Comparison of ENCODE assay signal across 12 cellular contexts in the genomic region with DNA sequence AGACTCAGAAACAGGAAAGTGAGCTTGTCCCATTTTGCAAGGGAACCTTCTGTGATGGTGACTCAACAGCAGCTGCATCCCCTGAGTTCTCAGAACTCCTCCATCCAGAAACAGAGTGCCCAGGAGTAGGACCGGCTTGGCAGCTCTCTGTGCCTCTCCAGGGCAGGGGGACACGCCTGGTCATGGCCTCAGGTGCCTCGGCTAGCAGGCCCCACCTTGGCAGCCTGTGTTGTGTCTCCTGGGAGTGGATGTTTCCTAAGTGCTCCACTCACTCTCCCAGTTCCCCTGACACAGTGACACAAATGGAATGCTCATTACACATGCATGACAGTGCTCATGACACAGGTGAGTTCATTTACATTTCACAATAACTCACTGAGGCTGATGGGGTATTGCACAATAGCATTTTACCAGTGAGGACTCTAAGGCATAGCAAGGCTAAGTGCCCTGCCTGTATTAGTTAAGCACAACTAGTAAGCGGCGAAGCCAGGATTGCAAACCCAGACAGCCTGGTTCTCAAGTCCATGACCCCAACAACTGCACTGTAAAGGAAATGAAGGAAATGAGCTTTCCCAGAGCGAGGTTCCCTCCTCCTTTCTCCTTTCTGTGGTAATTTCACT. TPM values are rescaled to one million over a fixed set of nuclear protein-coding genes. Genes with fewer than 3 reads are reported as not detected.
DNase-seq lines count a peak whose midpoint lies in the region; ATAC-seq and TF ChIP-seq lines count a peak whose summit lies in the region.
"Had no signal": no experiment of that assay in that cellular context is flagged by ENCODE, and none has a peak within 500 bp of the region (broad histone marks: within the 10 kb centered on the region; RNA-seq: fewer than 3 reads in every experiment).

No MANE protein-coding gene starts in this region.

- peaks cover 0 to 5% (median 0%) of the 10 kb centered on the region in 4 donors for H3K4me1 Mint-ChIP-seq in naive thymus-derived CD8-positive, alpha-beta T cell
- H3K4me1 Mint-ChIP-seq: immature natural killer cell had no signal

- no peak for DNase-seq in IMR-90
- DNase-seq in PC-9 = peak; percentile 73 to 99
- peak; percentile 13 for DNase-seq in glomerular visceral epithelial cell (ENCODE audit: extremely low spot score)
- no peak for DNase-seq in naive thymus-derived CD8-positive, alpha-beta T cell
- no peak for DNase-seq in A172 (ENCODE audit: low spot score)
- DNase-seq in GM13977 (ENCODE audit: low spot score) = no peak
- DNase-seq: immature natural killer cell, NCI-H2081 had no signal

- no peak overlapping the region for H4K91ac ChIP-seq in IMR-90 (ENCODE audit: insufficient read depth, low read depth, low read length)

- H2BK120ac ChIP-seq in IMR-90 (ENCODE audit: low read depth, low read length) = no peak overlapping the region

- no peak overlapping the region for H3K4ac ChIP-seq in IMR-90 (ENCODE audit: low read depth, low read length)

- H3K9ac ChIP-seq in IMR-90 (ENCODE audit: low read depth, low read length) = no peak overlapping the region

- peaks cover 0 to 12% (median 3%) of the 10 kb centered on the region in 9 donors for H3K9me3 Mint-ChIP-seq in naive thymus-derived CD8-positive, alpha-beta T cell

- H3K18ac ChIP-seq in IMR-90 (ENCODE audit: low read depth, low read length) = no peak overlapping the region

- H3K4me3 ChIP-seq in IMR-90 (ENCODE audit: insufficient read depth, low read depth, low read length) (no peak overlapping the region), PC-9 (peak overlapping the region; percentile 3; the same call in 1 of the 2 replicates), skin epidermis (no peak overlapping the region)
- H3K4me3 ChIP-seq: adrenal gland had no signal

- peaks cover 28% of the 10 kb centered on the region for H3F3A ChIP-seq in PC-9 (ENCODE audit: insufficient read depth, low read depth)

- H3K56ac ChIP-seq in IMR-90 (ENCODE audit: extremely low read depth, insufficient read depth, low read length) = no peak overlapping the region

- no peak for ATAC-seq in IMR-90 (ENCODE audit: low read depth)
- ATAC-seq in HG02870 (IDR thresholded peaks at IDR 0.05; ENCODE audit: unreplicated experiment) = no peak
- no peak for ATAC-seq in naive thymus-derived CD8-positive, alpha-beta T cell
- ATAC-seq: SK-N-SH treated with all-trans-retinoic acid at 6 μM for 48 hours had no signal

- no peaks in the 10 kb centered on the region for H3K9me1 ChIP-seq in IMR-90 (ENCODE audit: insufficient read depth, low read length)

- intact Hi-C loops in IMR-90 (cut with micrococcal nuclease) = no loop called here
- intact Hi-C loops in PC-9 (cut with micrococcal nuclease; ENCODE audit: unreplicated experiment) = loop anchor here (2.0 kb wide), 1 partner anchor 79 kb away; no protein-coding TSS in a partner anchor

- in situ Hi-C loops in IMR-90 (cut with MboI; ENCODE audit: low sequenced_read_pairs) = no loop called here
- in situ Hi-C loops in GM13977 (cut with MboI; ENCODE audit: low pct_unique_long_range_greater_than_20kb, low sequenced_read_pairs, unreplicated experiment) = no loop called here

- H3K36me3 Mint-ChIP-seq in naive thymus-derived CD8-positive, alpha-beta T cell = peaks cover 0 to 11% (median 0%) of the 10 kb centered on the region in 3 donors
- H3K36me3 Mint-ChIP-seq: immature natural killer cell had no signal

- H3K4me1 ChIP-seq in IMR-90 (ENCODE audit: control insufficient read depth, insufficient read depth, low read length) = no peaks in the 10 kb centered on the region
- H3K4me1 ChIP-seq in PC-9 (replicated peaks; ENCODE audit: insufficient read depth) = peaks cover 29% of the 10 kb centered on the region

- H2AK5ac ChIP-seq in IMR-90 (ENCODE audit: low read depth, low read length) = no peak overlapping the region

- H3K27me3 ChIP-seq in IMR-90 (ENCODE audit: control insufficient read depth, insufficient read depth, low read length) (peaks cover 4% of the 10 kb centered on the region), PC-9 (ENCODE audit: insufficient read depth, low read depth) (no peaks in the 10 kb centered on the region)
- H3K27me3 ChIP-seq: adrenal gland had no signal

- no peak overlapping the region for H4K5ac ChIP-seq in IMR-90 (ENCODE audit: low read depth, low read length)

- no peak for TF ChIP-seq POLR2A in IMR-90 (IDR thresholded peaks at IDR 0.05; ENCODE audit: low read depth, low read length)

- no peak overlapping the region for H3K27ac Mint-ChIP-seq in naive thymus-derived CD8-positive, alpha-beta T cell
- H3K27ac Mint-ChIP-seq: immature natural killer cell had no signal

- peaks cover 0 to 3% (median 2%) of the 10 kb centered on the region in 5 donors for H3K27me3 Mint-ChIP-seq in naive thymus-derived CD8-positive, alpha-beta T cell

- no peak overlapping the region for H2AK9ac ChIP-seq in IMR-90 (replicated peaks; ENCODE audit: low read depth, low read length, poor library complexity)

- H3K79me2 ChIP-seq in PC-9 (ENCODE audit: low read depth) = no peaks in the 10 kb centered on the region

- no CpG with 5 or more reads among the region's 6 CpGs for WGBS in IMR-90 (ENCODE audit: extremely low coverage in 2 of 2, insufficient read length in 1 of 2), 2 experiments

- no peak overlapping the region for H3K4me3 Mint-ChIP-seq in naive thymus-derived CD8-positive, alpha-beta T cell
- H3K4me3 Mint-ChIP-seq: immature natural killer cell had no signal

- H3K79me1 ChIP-seq in IMR-90 (ENCODE audit: low read depth in 1 of 2, low read length in 2 of 2) = no peaks in the 10 kb centered on the region

- H3K9me3 ChIP-seq in IMR-90 (ENCODE audit: control insufficient read depth, insufficient read depth, low read length) = peaks cover 10% of the 10 kb centered on the region
- H3K9me3 ChIP-seq in PC-9 (ENCODE audit: insufficient read depth, low read depth) = no peaks in the 10 kb centered on the region
- H3K9me3 ChIP-seq: adrenal gland had no signal

- H3K23ac ChIP-seq in IMR-90 (ENCODE audit: low read depth, low read length) = no peak overlapping the region

- dilution Hi-C loops in IMR-90 (cut with HindIII; ENCODE audit: low sequenced_read_pairs, unreplicated experiment) = no loop called here

- H2BK5ac ChIP-seq in IMR-90 (ENCODE audit: low read depth, low read length, poor library complexity, severe bottlenecking) = no peak overlapping the region

- H2AFZ ChIP-seq in IMR-90 (replicated peaks; ENCODE audit: low read length, poor library complexity) = no peak overlapping the region
- 0 out of 2 replicates have a peak overlapping the region, but pooled peaks have one; percentile 46 for H2AFZ ChIP-seq in PC-9

- POLR2A ChIA-PET in IMR-90 (lab: Charles Lee; ENCODE audit: unreplicated experiment) (no interaction called here), PC-9 (lab: Charles Lee; ENCODE audit: unreplicated experiment) (no interaction called here)
- POLR2A ChIA-PET in naive thymus-derived CD8-positive, alpha-beta T cell (lab: Charles Lee) = no interaction called here

- no peaks in the 10 kb centered on the region for H3K9me2 ChIP-seq in PC-9 (ENCODE audit: insufficient read depth)

- H3K36me3 ChIP-seq in IMR-90 (ENCODE audit: control insufficient read depth, insufficient read depth, low read length) (no peaks in the 10 kb centered on the region), PC-9 (ENCODE audit: low read depth) (no peaks in the 10 kb centered on the region)
- H3K36me3 ChIP-seq: adrenal gland had no signal

- CTCF ChIA-PET in IMR-90 (lab: Yijun Ruan, JAX) (no interaction called here), PC-9 (lab: Charles Lee) (no interaction called here)

- TF ChIP-seq RAD21 in IMR-90 (IDR thresholded peaks at IDR 0.05; ENCODE audit: low read length) = no peak

- no peak overlapping the region for H2BK15ac ChIP-seq in IMR-90 (ENCODE audit: low read depth, low read length)

- H3K14ac ChIP-seq in IMR-90 (replicated peaks; ENCODE audit: low read depth, low read length) = no peak overlapping the region

- no peak overlapping the region for H3K27ac ChIP-seq in IMR-90 (ENCODE audit: insufficient read depth, low read length)
- peak overlapping the region; percentile 91 for H3K27ac ChIP-seq in PC-9
- H3K27ac ChIP-seq in skin epidermis = peak overlapping the region in 17 of 21 experiments; percentile 29 to 80 (median 63)

- BruUV-seq in IMR-90 (replicated peaks; lab: Mats Ljungman, UMichigan) (no TSS peak), PC-9 (replicated peaks; lab: Mats Ljungman, UMichigan) (no TSS peak)

- TF ChIP-seq CTCF in IMR-90 (conservative IDR thresholded peaks at IDR 0.05; ENCODE audit: low read depth, low read length) (no peak), PC-9 (conservative IDR thresholded peaks at IDR 0.05) (no peak), GM13977 (IDR thresholded peaks at IDR 0.05; ENCODE audit: extremely low read depth, insufficient read depth, missing control alignments) (no peak)

- H3K4me2 ChIP-seq in IMR-90 (ENCODE audit: low read depth, low read length) (no peak overlapping the region), PC-9 (peak overlapping the region; percentile 62)

- no peak overlapping the region for H4K8ac ChIP-seq in IMR-90 (ENCODE audit: low read depth in 2 of 2, low read length in 2 of 2)

- H4K20me1 ChIP-seq in IMR-90 (ENCODE audit: insufficient read depth, low read length) = no peaks in the 10 kb centered on the region
- H4K20me1 ChIP-seq in PC-9 (ENCODE audit: insufficient read depth) = no peaks in the 10 kb centered on the region

- H2BK20ac ChIP-seq in IMR-90 (ENCODE audit: low read depth, low read length) = no peak overlapping the region

TF ChIP-seq in IMR-90, 13 proteins besides CTCF, POLR2A, EP300 and RAD21:
- peak; percentile 96 for TF ChIP-seq CEBPB (IDR thresholded peaks at IDR 0.05; ENCODE audit: low read depth, low read length)
- TF ChIP-seq BHLHE40 (IDR thresholded peaks at IDR 0.05; ENCODE audit: low read depth, low read length) = no peak

RNA-seq across cellular contexts. Expression of a gene that starts 47.4 kb away (rescaled TPM):
- total RNA-seq in IMR-90 (2012; rRNA removed) (72.9 and 206 TPM in 2 replicates), PC-9 (2021) (103 and 122 TPM in 2 replicates)
- 188 and 231 TPM in 2 replicates for polyA plus RNA-seq in IMR-90 (2012; rRNA removed)
- polyA plus RNA-seq in IMR-90 (2012; cell fraction: cytosol; rRNA removed) = 282 and 543 TPM in 2 replicates
- 112 and 173 TPM in 2 replicates for polyA plus RNA-seq in IMR-90 (2012; cell fraction: nucleus; rRNA removed; ENCODE audit: low replicate concordance)
- total RNA-seq in naive thymus-derived CD8-positive, alpha-beta T cell = 100 to 1,000 TPM; 735 to 757 TPM
- 1,000 to 10,000 TPM; 1,900 to 2,853 (median 2,404) TPM for polyA plus RNA-seq in naive thymus-derived CD8-positive, alpha-beta T cell
- total RNA-seq in A172 (2014; rRNA removed; shearing (Covaris generic)) = 395 and 420 TPM in 2 replicates

Comparison
In these comparisons a context has a peak if more than half of its experiments do, and no peak if none do; other contexts are left out.
1. DNase-seq: peak in PC-9 (2 of 2) and glomerular visceral epithelial cell (single experiment); none in IMR-90 (single experiment), naive thymus-derived CD8-positive, alpha-beta T cell (0 of 10), A172 (single experiment) and GM13977 (single experiment).